In the genomic region with DNA sequence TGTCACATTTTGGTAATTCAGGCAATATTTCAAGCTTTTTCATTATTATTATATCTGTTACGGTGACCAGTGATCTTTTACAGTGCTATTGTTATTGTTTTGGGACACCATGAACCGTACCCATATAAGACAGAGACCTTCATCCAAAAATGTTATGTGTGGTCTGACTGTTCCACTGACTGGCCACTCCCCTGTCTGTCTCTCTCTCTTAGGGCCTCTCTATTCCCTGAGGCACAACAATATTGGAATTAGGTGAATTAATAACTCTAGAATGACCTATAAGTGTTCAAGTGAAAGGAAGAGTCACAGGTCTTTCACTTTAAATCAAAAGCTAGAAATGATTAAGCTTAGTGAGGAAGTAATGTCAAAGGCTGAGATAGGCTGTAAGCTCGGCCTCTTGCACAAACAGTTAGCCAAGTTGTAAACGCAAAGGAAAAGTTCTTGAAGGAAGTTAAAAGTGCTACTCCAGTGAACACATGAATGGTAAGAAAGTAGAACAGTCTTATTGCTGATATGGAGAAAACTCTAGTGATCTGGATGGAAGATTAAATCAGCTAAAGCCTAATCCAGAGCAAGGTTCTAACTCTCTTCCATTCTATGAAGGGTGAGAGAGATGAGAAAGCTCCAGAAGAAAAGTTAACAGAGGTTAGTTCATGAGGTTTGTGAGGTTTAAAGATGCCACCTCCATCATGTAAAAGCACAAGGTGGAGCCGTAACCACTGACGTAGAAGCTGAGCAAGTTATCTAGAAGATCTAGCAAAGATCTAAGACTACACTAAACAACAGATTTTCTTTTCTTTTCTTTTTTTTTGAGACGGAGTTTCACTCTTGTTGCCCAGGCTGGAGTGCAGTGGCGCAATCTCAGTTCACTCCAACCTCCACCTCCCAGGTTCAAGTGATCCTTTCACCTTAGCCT, we compare ENCODE assay signal across 8 cellular contexts. TPM values are rescaled to one million over a fixed set of nuclear protein-coding genes. Genes with fewer than 3 reads are reported as not detected.
DNase-seq lines count a peak whose midpoint lies in the region; ATAC-seq and TF ChIP-seq lines count a peak whose summit lies in the region.

No MANE protein-coding gene starts in this region.

- H3K4me3 ChIP-seq in mucosa of descending colon: no peak overlapping the region
- H3K4me3 ChIP-seq in sigmoid colon: no peak overlapping the region

- peak overlapping the region; percentile 99 for H3K27ac Mint-ChIP-seq in T-helper 17 cell

- H3K27me3 Mint-ChIP-seq in T-helper 17 cell: no peaks in the 10 kb centered on the region

- intact Hi-C loops in mucosa of descending colon (cut with DNase I, micrococcal nuclease): no loop called here
- intact Hi-C loops in sigmoid colon (cut with DNase I): no loop called here

- H3K27ac ChIP-seq in sigmoid colon: no peak overlapping the region

- H3K36me3 ChIP-seq in mucosa of descending colon (ENCODE audit: low read depth) (no peaks in the 10 kb centered on the region), sigmoid colon (no peaks in the 10 kb centered on the region)

- no peak for TF ChIP-seq POLR2A in sigmoid colon (IDR thresholded peaks at IDR 0.05)

- ATAC-seq in GM18858 (IDR thresholded peaks at IDR 0.05; ENCODE audit: unreplicated experiment): peak; percentile 50
- peak; percentile 75 for ATAC-seq in HG02759 (IDR thresholded peaks at IDR 0.05; ENCODE audit: unreplicated experiment)
- ATAC-seq in T-helper 17 cell: peak; percentile 94
- ATAC-seq in mucosa of descending colon: peak; percentile 84
- no peak for ATAC-seq in HG02870 (IDR thresholded peaks at IDR 0.05; ENCODE audit: unreplicated experiment)

- peaks cover 3% of the 10 kb centered on the region for H3K36me3 Mint-ChIP-seq in T-helper 17 cell (ENCODE audit: low read depth)

- H3K9me3 ChIP-seq in T-helper 17 cell (ENCODE audit: control insufficient read depth, low read length, poor library complexity, severe bottlenecking) (no peaks in the 10 kb centered on the region), mucosa of descending colon (no peaks in the 10 kb centered on the region), sigmoid colon (no peaks in the 10 kb centered on the region)

- peaks cover 24% of the 10 kb centered on the region for H3K4me1 Mint-ChIP-seq in T-helper 17 cell

- H3K4me1 ChIP-seq in mucosa of descending colon (ENCODE audit: low read depth) (peaks cover 10% of the 10 kb centered on the region), sigmoid colon (no peaks in the 10 kb centered on the region)

- WGBS in sigmoid colon, 2 donors: 52 to 54% methylated on average over 8 of the region's 8 CpGs

- no peak for TF ChIP-seq EP300 in sigmoid colon (IDR thresholded peaks at IDR 0.05)

- H3K4me3 Mint-ChIP-seq in T-helper 17 cell: peak overlapping the region; percentile 83

- TF ChIP-seq CTCF in mucosa of descending colon (IDR thresholded peaks at IDR 0.05) (no peak), sigmoid colon (IDR thresholded peaks at IDR 0.05) (no peak)

- peak in 2 of 3 donors; percentile 24 to 26 for DNase-seq in T-helper 17 cell
- DNase-seq in mucosa of descending colon: no peak
- no peak for DNase-seq in sigmoid colon
- DNase-seq in glomerular visceral epithelial cell (ENCODE audit: extremely low spot score): no peak
- no peak for DNase-seq in DMS53 treated with DMSO at 0.1 percent for 48 hours (lab: John Stamatoyannopoulos, UW; ENCODE audit: unreplicated experiment)

- no peaks in the 10 kb centered on the region for H3K27me3 ChIP-seq in sigmoid colon

RNA-seq across cellular contexts. Expression of gene DIPK1A, which starts 19.7 kb away (rescaled TPM):
- total RNA-seq in T-helper 17 cell (1 to 10 TPM; 7.9 to 8.7 TPM), mucosa of descending colon (10 to 100 TPM in 2 of 3 donors, 1 to 10 TPM in 1; 7.6 to 20.4 (median 12.8) TPM), sigmoid colon (10 to 100 TPM; 19.1 to 35.5 (median 26.7) TPM)
- polyA plus RNA-seq in sigmoid colon: 1 to 10 TPM; 1.8 to 7.3 (median 2.5) TPM

Comparison
In these comparisons a context has a peak if more than half of its experiments do, and no peak if none do; other contexts are left out.
1. DNase-seq: peak in T-helper 17 cell (2 of 3); none in mucosa of descending colon (0 of 3), sigmoid colon (single experiment), glomerular visceral epithelial cell (single experiment) and DMS53 treated with DMSO at 0.1 percent for 48 hours (single experiment).